8 cellular contexts compared by ENCODE assay signal in the genomic region with DNA sequence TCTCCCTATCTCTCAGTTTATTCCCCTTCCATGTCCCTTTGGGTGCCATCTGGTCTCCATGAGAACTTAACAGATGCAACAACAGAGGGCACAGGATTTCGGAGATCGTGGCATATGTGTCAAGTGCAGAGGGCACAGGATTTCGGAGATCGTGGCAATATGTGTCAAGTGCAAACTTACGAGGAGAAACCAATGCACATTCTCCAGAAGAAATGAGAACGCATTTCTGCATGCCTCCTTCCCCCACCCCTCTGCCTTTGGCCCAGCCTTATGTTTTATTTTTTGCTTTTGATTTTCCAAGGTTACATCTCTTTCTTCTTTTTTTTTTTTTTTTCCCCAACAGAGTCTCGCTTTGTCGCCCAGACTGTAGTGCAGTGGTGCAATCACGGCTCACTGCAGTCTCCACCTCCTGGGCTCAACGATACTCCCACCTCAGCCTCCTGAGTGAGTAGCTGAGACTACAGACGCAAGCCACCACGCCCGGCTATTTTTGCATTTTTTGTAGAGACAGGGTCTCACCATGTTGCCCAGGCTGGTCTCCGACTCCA. TPM values are rescaled to one million over a fixed set of nuclear protein-coding genes. Genes with fewer than 3 reads are reported as not detected.
DNase-seq lines count a peak whose midpoint lies in the region; ATAC-seq, FAIRE-seq and TF ChIP-seq lines count a peak whose summit lies in the region.

No MANE protein-coding gene starts in this region.

- ATAC-seq in activated naive CD8-positive, alpha-beta T cell treated with anti-CD3 and anti-CD28 coated beads, Interleukin-2, amount 50 U/mL, for 24 hours = peak; percentile 12
- no peak for ATAC-seq in HG02884 (IDR thresholded peaks at IDR 0.05; ENCODE audit: unreplicated experiment)

- no peak for TF ChIP-seq POLR2A in GM12892 (IDR thresholded peaks at IDR 0.05; ENCODE audit: low read depth, low read length)

- H3K4me3 ChIP-seq in iPS-18a (ENCODE audit: low read length) = peak overlapping the region; percentile 86

- H3K4me1 ChIP-seq in iPS-18a (ENCODE audit: control insufficient read depth, low read depth, low read length) = peaks cover 5% of the 10 kb centered on the region

- peaks cover 58% of the 10 kb centered on the region for H3K4me1 Mint-ChIP-seq in activated naive CD8-positive, alpha-beta T cell treated with anti-CD3 and anti-CD28 coated beads, Interleukin-2, amount 50 U/mL, for 24 hours

- peak overlapping the region; percentile 100 for H3K27ac Mint-ChIP-seq in activated naive CD8-positive, alpha-beta T cell treated with anti-CD3 and anti-CD28 coated beads, Interleukin-2, amount 50 U/mL, for 24 hours

- no peaks in the 10 kb centered on the region for H3K27me3 ChIP-seq in iPS-18a (ENCODE audit: control insufficient read depth, insufficient read depth, low read length)

- H3K36me3 Mint-ChIP-seq in activated naive CD8-positive, alpha-beta T cell treated with anti-CD3 and anti-CD28 coated beads, Interleukin-2, amount 50 U/mL, for 24 hours (ENCODE audit: low read depth) = peaks cover 15% of the 10 kb centered on the region

- H3K9me3 Mint-ChIP-seq in activated naive CD8-positive, alpha-beta T cell treated with anti-CD3 and anti-CD28 coated beads, Interleukin-2, amount 50 U/mL, for 24 hours = peaks cover 3% of the 10 kb centered on the region

- H3K9ac ChIP-seq in iPS-18a (ENCODE audit: low read length) = peak overlapping the region; percentile 71

- H3K27ac ChIP-seq in iPS-18a (ENCODE audit: low read length) = no peak overlapping the region

- no peaks in the 10 kb centered on the region for H3K9me3 ChIP-seq in iPS-18a (ENCODE audit: control insufficient read depth, low read depth, low read length)

- peaks cover 3% of the 10 kb centered on the region for H3K27me3 Mint-ChIP-seq in activated naive CD8-positive, alpha-beta T cell treated with anti-CD3 and anti-CD28 coated beads, Interleukin-2, amount 50 U/mL, for 24 hours

- DNase-seq in GM12892 (ENCODE audit: insufficient read length) (peak; percentile 2), NCI-H1694 treated with DMSO at 0.1 percent for 48 hours (lab: John Stamatoyannopoulos, UW) (peak; percentile 79), GM03348 (ENCODE audit: low spot score) (no peak), T1000 (lab: John Stamatoyannopoulos, UW) (no peak)
- DNase-seq in activated naive CD8-positive, alpha-beta T cell treated with anti-CD3 and anti-CD28 coated beads, Interleukin-2, amount 50 U/mL, for 24 hours = peak; percentile 22
- DNase-seq in stimulated activated CD4-positive, alpha-beta T cell treated with anti-CD3 and anti-CD28 coated beads, Interleukin-2, amount 100 ng/mL, for 24 hours = peak; percentile 25 to 31

- no peak for FAIRE-seq in GM12892 (lab: Jason Lieb, UNC)

- H3K36me3 ChIP-seq in iPS-18a (ENCODE audit: control insufficient read depth, low read depth, low read length) = no peaks in the 10 kb centered on the region

- H3K4me3 Mint-ChIP-seq in activated naive CD8-positive, alpha-beta T cell treated with anti-CD3 and anti-CD28 coated beads, Interleukin-2, amount 50 U/mL, for 24 hours = peak overlapping the region; percentile 94

RNA-seq across cellular contexts. Expression of a gene that starts 0.6 kb away (rescaled TPM):
- 7.4 TPM for polyA plus RNA-seq in GM12892 (2012; ENCODE audit: missing spikeins)

RNA-seq across cellular contexts. Expression of a gene that starts 53.3 kb away (rescaled TPM):
- polyA plus RNA-seq in GM12892 (2012; ENCODE audit: missing spikeins) = 60.4 TPM

RNA-seq across cellular contexts. Expression of a gene that starts 54.3 kb away (rescaled TPM):
- polyA plus RNA-seq in GM12892 (2012; ENCODE audit: missing spikeins) = 14.7 TPM

Comparison
In these comparisons a context has a peak if more than half of its experiments do, and no peak if none do; other contexts are left out.
1. DNase-seq: peak in GM12892 (single experiment), NCI-H1694 treated with DMSO at 0.1 percent for 48 hours (single experiment), activated naive CD8-positive, alpha-beta T cell treated with anti-CD3 and anti-CD28 coated beads, Interleukin-2, amount 50 U/mL, for 24 hours (single experiment) and stimulated activated CD4-positive, alpha-beta T cell treated with anti-CD3 and anti-CD28 coated beads, Interleukin-2, amount 100 ng/mL, for 24 hours (2 of 2); none in GM03348 (single experiment) and T1000 (single experiment).